Comparison of ENCODE assay signal across 1 cellular context in the genomic region with DNA sequence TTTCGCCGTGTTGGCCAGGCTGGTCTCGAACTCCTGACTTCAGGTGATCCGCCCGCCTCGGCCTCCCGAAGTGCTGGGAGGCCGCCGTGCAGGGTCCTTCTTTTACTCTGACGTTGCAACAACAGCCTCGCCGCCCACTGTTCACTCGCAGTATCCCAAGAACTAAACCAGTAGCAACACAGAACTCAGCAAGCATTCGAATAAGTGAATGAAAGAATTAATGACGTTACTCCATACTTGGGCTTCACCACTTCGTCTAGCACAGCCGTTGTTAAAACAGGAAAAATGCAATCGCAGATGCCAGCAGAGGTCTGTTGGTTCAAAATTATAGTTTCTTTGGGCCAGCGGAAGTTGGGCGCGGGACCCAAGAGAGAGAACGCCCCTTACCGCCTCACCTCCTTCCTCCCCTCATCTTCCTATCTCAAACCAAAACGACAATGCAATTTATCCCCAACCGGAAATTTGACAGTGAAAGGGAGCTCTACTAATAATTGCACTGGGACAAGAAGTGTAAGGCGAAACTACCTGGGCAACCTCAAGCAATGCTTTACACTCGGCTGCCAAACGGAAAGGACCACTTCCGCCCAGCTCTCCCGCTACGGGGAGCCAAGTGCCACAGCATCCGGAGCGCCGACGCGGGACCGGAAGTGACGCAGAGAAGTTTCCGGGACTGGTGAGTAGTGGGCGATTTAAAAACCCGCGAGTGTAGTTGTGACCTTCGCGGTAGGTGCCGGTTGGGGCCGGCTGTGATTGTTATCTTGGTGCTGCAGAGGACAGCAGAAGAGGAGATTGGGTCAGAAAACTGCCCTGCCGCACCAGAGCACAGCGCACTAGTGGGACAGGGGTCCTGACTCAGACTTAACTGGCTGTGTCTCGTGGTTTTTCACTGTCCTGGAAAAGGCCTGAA.
TF ChIP-seq lines count a peak whose summit lies in the region.

A gene with protein sequence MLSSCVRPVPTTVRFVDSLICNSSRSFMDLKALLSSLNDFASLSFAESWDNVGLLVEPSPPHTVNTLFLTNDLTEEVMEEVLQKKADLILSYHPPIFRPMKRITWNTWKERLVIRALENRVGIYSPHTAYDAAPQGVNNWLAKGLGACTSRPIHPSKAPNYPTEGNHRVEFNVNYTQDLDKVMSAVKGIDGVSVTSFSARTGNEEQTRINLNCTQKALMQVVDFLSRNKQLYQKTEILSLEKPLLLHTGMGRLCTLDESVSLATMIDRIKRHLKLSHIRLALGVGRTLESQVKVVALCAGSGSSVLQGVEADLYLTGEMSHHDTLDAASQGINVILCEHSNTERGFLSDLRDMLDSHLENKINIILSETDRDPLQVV (plus strand): TSS at position 653 of the 907 bp plus-strand sequence. CDS start 2,573 bp downstream, outside the sequence.
A gene (minus strand): TSS at position 359 of the 907 bp plus-strand sequence. CDS start 1,462 bp downstream, outside the sequence.

TF ChIP-seq in H1, 55 proteins besides CTCF, POLR2A, EP300 and RAD21 (continued from another document):
- TF ChIP-seq, protein P1, sequence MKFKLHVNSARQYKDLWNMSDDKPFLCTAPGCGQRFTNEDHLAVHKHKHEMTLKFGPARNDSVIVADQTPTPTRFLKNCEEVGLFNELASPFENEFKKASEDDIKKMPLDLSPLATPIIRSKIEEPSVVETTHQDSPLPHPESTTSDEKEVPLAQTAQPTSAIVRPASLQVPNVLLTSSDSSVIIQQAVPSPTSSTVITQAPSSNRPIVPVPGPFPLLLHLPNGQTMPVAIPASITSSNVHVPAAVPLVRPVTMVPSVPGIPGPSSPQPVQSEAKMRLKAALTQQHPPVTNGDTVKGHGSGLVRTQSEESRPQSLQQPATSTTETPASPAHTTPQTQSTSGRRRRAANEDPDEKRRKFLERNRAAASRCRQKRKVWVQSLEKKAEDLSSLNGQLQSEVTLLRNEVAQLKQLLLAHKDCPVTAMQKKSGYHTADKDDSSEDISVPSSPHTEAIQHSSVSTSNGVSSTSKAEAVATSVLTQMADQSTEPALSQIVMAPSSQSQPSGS (IDR thresholded peaks at IDR 0.05; ENCODE audit: low read length) = peak; percentile 80
- TF ChIP-seq TAF7 (optimal IDR thresholded peaks at IDR 0.05; ENCODE audit: borderline replicate concordance, low read depth, low read length) (peak; percentile 94), GABPA (IDR thresholded peaks at IDR 0.05; ENCODE audit: borderline replicate concordance, insufficient read depth, low read length) (peak; percentile 99)
- TF ChIP-seq, protein P2, sequence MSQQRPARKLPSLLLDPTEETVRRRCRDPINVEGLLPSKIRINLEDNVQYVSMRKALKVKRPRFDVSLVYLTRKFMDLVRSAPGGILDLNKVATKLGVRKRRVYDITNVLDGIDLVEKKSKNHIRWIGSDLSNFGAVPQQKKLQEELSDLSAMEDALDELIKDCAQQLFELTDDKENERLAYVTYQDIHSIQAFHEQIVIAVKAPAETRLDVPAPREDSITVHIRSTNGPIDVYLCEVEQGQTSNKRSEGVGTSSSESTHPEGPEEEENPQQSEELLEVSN (IDR thresholded peaks at IDR 0.05) = peak; percentile 37
